ENCODE assay signal across 8 cellular contexts in the genomic region with DNA sequence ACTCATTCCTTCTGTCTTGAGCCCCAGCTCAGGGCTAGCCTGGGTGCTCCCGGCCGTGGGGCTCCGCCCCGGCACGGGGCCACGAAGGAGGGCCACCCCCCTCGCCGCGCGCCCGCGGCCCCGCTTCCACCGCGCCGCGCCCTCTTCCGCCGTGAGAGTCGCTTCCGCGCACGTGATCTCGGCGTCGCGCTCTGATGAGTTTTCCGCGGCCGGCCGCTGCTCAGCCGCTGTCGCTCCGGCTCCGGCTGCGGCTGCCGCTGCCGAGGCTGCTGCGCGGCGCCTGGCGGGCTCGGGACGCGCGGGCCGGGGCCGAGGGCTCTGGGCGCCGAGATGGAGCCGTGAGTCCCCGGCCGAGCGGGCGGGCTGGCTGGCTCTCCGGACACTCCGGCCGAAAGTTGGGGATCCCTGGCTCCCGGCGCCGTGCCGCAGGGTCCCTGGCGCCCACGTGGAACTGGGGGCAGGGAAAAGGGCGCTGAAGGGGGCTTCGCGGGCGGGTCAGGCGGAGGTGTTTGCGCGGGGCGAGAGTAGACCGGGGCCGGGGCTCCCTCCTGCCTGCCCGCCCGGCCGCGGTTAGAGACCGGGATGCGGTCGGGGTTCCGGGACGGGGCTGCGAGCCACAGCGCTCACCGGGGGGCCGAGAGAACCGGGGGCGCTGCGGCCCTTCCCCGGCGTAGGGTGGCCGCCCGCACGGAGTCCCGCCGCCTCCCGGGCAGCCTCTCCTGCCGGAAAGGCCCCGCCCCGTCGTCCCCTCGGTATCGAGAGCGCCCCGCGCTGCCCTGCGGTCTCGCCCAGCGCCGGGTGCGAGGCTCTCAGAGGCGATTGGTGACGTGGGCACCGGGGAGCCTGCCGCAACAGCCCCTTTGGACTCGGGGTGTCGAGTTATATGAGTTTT. TPM values are rescaled to one million over a fixed set of nuclear protein-coding genes. Genes with fewer than 3 reads are reported as not detected.
A peak's percentile ranks its signal among the peaks of the same experiment; 100 is the strongest.
DNase-seq lines count a peak whose midpoint lies in the region; ATAC-seq and TF ChIP-seq lines count a peak whose summit lies in the region.

A gene with protein sequence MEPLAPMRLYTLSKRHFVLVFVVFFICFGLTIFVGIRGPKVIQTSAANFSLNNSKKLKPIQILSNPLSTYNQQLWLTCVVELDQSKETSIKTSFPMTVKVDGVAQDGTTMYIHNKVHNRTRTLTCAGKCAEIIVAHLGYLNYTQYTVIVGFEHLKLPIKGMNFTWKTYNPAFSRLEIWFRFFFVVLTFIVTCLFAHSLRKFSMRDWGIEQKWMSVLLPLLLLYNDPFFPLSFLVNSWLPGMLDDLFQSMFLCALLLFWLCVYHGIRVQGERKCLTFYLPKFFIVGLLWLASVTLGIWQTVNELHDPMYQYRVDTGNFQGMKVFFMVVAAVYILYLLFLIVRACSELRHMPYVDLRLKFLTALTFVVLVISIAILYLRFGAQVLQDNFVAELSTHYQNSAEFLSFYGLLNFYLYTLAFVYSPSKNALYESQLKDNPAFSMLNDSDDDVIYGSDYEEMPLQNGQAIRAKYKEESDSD (plus strand): TSS at position 197 of the 892 bp plus-strand sequence. CDS start 134 bp downstream, at position 331.

- H2AK5ac ChIP-seq in mesendoderm (ENCODE audit: low read length), result no peak within 1 kb of the TSS

- intact Hi-C loops in CD14-positive monocyte (cut with micrococcal nuclease), result loop anchor here (5.0 to 10.0 kb wide), 2 partner anchors 328 to 335 kb away; no protein-coding TSS in a partner anchor

- no peak for TF ChIP-seq CTCF in CD14-positive monocyte (IDR thresholded peaks at IDR 0.05)

- peaks cover 0 to 19% of the 10 kb centered on the region in 2 donors for H3K36me3 Mint-ChIP-seq in CD14-positive monocyte
- H3K36me3 Mint-ChIP-seq in effector memory CD8-positive, alpha-beta T cell (ENCODE audit: insufficient read depth), result peaks cover 33% of the 10 kb centered on the region

- H3K79me1 ChIP-seq in mesendoderm (ENCODE audit: low read length), result peaks cover 23% of the 10 kb centered on the region

- H2BK120ac ChIP-seq in mesendoderm (ENCODE audit: low read depth, low read length), result no peak within 1 kb of the TSS

- no peak within 1 kb of the TSS for H2BK15ac ChIP-seq in mesendoderm (replicated peaks; ENCODE audit: low read depth)

- peak within 1 kb of the TSS; percentile 69 for H3K23ac ChIP-seq in mesendoderm (ENCODE audit: low read length)

- H3K4me1 ChIP-seq in mesendoderm (ENCODE audit: control insufficient read depth, low read depth, low read length), result peaks cover 2% of the 10 kb centered on the region

- H2BK5ac ChIP-seq in mesendoderm (ENCODE audit: low read length), result no peak within 1 kb of the TSS

- H3K27ac Mint-ChIP-seq in CD14-positive monocyte, result peak within 1 kb of the TSS; percentile 73 to 92 (median 88)
- peak within 1 kb of the TSS; percentile 97 for H3K27ac Mint-ChIP-seq in effector memory CD8-positive, alpha-beta T cell

- H3K36me3 ChIP-seq in mesendoderm (ENCODE audit: control insufficient read depth, insufficient read depth, low read length), result no peaks in the 10 kb centered on the region

- DNase-seq in CD14-positive monocyte (ENCODE audit: low spot score) (peak; percentile 84), NK-92 (lab: John Stamatoyannopoulos, UW; ENCODE audit: unreplicated experiment) (peak; percentile 13), mesendoderm (peak; percentile 85)
- peak; percentile 75 to 78 for DNase-seq in activated CD8-positive, alpha-beta memory T cell treated with anti-CD3 and anti-CD28 coated beads for 4 hours (ENCODE audit: low read depth in 2 of 2)
- peak; percentile 83 to 84 (median 83) for DNase-seq in effector memory CD8-positive, alpha-beta T cell
- DNase-seq in stimulated activated CD8-positive, alpha-beta memory T cell treated with anti-CD3 and anti-CD28 coated beads, Interleukin-15, amount 100 ng/mL, for 1 hour (ENCODE audit: low read depth), result peak; percentile 77

- peak within 1 kb of the TSS; percentile 91 for H3K56ac ChIP-seq in mesendoderm (ENCODE audit: low read length)

- H4K8ac ChIP-seq in mesendoderm (ENCODE audit: low read depth, low read length), result peak within 1 kb of the TSS; percentile 93

- WGBS in mesendoderm (ENCODE audit: extremely low coverage, insufficient coverage, low lambda C conversion rate), result no CpG with 5 or more reads among the region's 118 CpGs

- H4K5ac ChIP-seq in mesendoderm (ENCODE audit: low read length), result no peak within 1 kb of the TSS

- peaks cover 42% of the 10 kb centered on the region for H3K79me2 ChIP-seq in mesendoderm (ENCODE audit: control insufficient read depth, insufficient read depth, low read length)

- ATAC-seq in GM19324 (IDR thresholded peaks at IDR 0.05; ENCODE audit: low FRiP score, unreplicated experiment) (peak; percentile 87), HG03469 (IDR thresholded peaks at IDR 0.05; ENCODE audit: unreplicated experiment) (peak; percentile 65)
- peak; percentile 84 for ATAC-seq in effector memory CD8-positive, alpha-beta T cell (replicated peaks)

- peak within 1 kb of the TSS; percentile 89 for H3K4me2 ChIP-seq in mesendoderm (ENCODE audit: low read length)

- no peaks in the 10 kb centered on the region for H3K27me3 ChIP-seq in mesendoderm (ENCODE audit: insufficient read depth, low read length, poor library complexity)

- peak within 1 kb of the TSS; percentile 94 for H3K4ac ChIP-seq in mesendoderm (ENCODE audit: low read depth, low read length)

- H3K9ac ChIP-seq in mesendoderm (ENCODE audit: low read length), result peak within 1 kb of the TSS; percentile 84

- peak within 1 kb of the TSS; percentile 93 to 96 for H3K4me3 Mint-ChIP-seq in CD14-positive monocyte
- H3K4me3 Mint-ChIP-seq in effector memory CD8-positive, alpha-beta T cell, result peak within 1 kb of the TSS; percentile 76 to 97

- H3K27ac ChIP-seq in mesendoderm (ENCODE audit: low read depth, low read length), result peak within 1 kb of the TSS; percentile 57

- H3K27me3 Mint-ChIP-seq in CD14-positive monocyte (ENCODE audit: low read depth in 3 of 3), result peaks cover 2 to 3% (median 3%) of the 10 kb centered on the region in 3 donors
- H3K27me3 Mint-ChIP-seq in effector memory CD8-positive, alpha-beta T cell, result no peaks in the 10 kb centered on the region

- H3K4me1 Mint-ChIP-seq in CD14-positive monocyte, result peaks cover 43% of the 10 kb centered on the region
- H3K4me1 Mint-ChIP-seq in effector memory CD8-positive, alpha-beta T cell (ENCODE audit: low read depth in 2 of 2), result peaks cover 40% of the 10 kb centered on the region in 2 donors

- peak within 1 kb of the TSS; percentile 71 for H3K4me3 ChIP-seq in mesendoderm (ENCODE audit: low read length)

- H3K18ac ChIP-seq in mesendoderm (ENCODE audit: low read length), result peak within 1 kb of the TSS; percentile 91

- no peaks in the 10 kb centered on the region for H3K9me3 Mint-ChIP-seq in CD14-positive monocyte
- no peaks in the 10 kb centered on the region for H3K9me3 Mint-ChIP-seq in effector memory CD8-positive, alpha-beta T cell

RNA-seq across cellular contexts. Expression of the gene that starts here (rescaled TPM):
- polyA plus RNA-seq in CD14-positive monocyte, result 1 to 10 TPM; 2.4 to 2.6 TPM
- polyA plus RNA-seq in mesendoderm (2013, experiment 1 of 2), result 9.1 TPM
- 9.0 TPM for polyA plus RNA-seq in mesendoderm (2013, experiment 2 of 2)

Comparison
In these comparisons a context has a peak if more than half of its experiments do, and no peak if none do; other contexts are left out.
1. Peak in every context shown above with its lines: DNase-seq, ATAC-seq, H3K4me3 ChIP-seq and H3K27ac ChIP-seq.
2. DNase-seq: peak in every context shown above with its lines; median percentile 85 in mesendoderm; 84 in CD14-positive monocyte; 83 in effector memory CD8-positive, alpha-beta T cell; 77 in stimulated activated CD8-positive, alpha-beta memory T cell treated with anti-CD3 and anti-CD28 coated beads, Interleukin-15, amount 100 ng/mL, for 1 hour; 76 in activated CD8-positive, alpha-beta memory T cell treated with anti-CD3 and anti-CD28 coated beads for 4 hours; 13 in NK-92.